In the genomic region with DNA sequence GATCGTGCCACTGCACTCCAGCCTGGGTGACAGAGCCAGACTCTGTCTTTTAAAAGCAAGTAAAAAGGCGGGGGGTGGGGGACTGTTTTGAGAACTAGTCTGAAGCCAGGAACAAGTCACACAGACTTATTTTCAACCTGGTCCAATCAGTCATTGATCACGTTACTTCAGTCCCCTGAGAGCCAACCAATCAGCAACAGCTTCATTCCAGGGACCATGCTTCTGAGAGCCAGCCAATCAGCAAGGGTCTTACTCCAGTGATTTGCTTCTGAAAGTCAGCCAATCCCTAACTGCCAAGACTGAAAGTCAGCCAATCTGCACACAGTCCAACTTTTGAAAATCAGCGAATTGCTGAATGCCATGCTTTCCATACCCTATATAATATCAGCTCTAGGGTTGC, we compare ENCODE assay signal across 9 cellular contexts. TPM values are rescaled to one million over a fixed set of nuclear protein-coding genes. Genes with fewer than 3 reads are reported as not detected.
DNase-seq lines count a peak whose midpoint lies in the region; ATAC-seq, FAIRE-seq and TF ChIP-seq lines count a peak whose summit lies in the region.
"Had no signal": no experiment of that assay in that cellular context is flagged by ENCODE, and none has a peak within 500 bp of the region (broad histone marks: within the 10 kb centered on the region; RNA-seq: fewer than 3 reads in every experiment).

No MANE protein-coding gene starts in this region.

- WGBS in K562 (ENCODE audit: insufficient coverage, low coverage, missing lambda C conversion rate): 61% methylated on average over 4 of the region's 4 CpGs

- in situ Hi-C loops in K562 (cut with MboI): no loop called here

- no peaks in the 10 kb centered on the region for H3K9me1 ChIP-seq in K562 (ENCODE audit: control insufficient read depth, insufficient read depth, low read length)

- BruUV-seq in K562 (replicated peaks; lab: Mats Ljungman, UMichigan): no TSS peak

- TF ChIP-seq CTCF in NB4 (IDR thresholded peaks at IDR 0.05; ENCODE audit: low read depth, low read length) (no peak), K562 (IDR thresholded peaks at IDR 0.05 in 2 of 3, conservative IDR thresholded peaks at IDR 0.05 in 1 of 3; ENCODE audit: insufficient read depth in 2 of 3, low read depth in 1 of 3, low read length in 3 of 3) (no peak)

- FAIRE-seq in K562 (lab: Jason Lieb, UNC): peak; percentile 94

- peaks cover 30% of the 10 kb centered on the region for H3K27me3 Mint-ChIP-seq in activated naive CD4-positive, alpha-beta T cell treated with anti-CD3 and anti-CD28 coated beads, Interleukin-2, amount 10 ng/mL, durations not matched to agents 7 days and 5 days
- H3K27me3 Mint-ChIP-seq in stimulated activated memory B cell treated with anti-CD40 and anti-IgM and Interleukin-4, amounts not matched to agents 10 μg/mL and 1 μg/mL and 100 μg/mL, for 72 hours: no peaks in the 10 kb centered on the region
- peaks cover 3% of the 10 kb centered on the region for H3K27me3 Mint-ChIP-seq in activated CD8-positive, alpha-beta memory T cell treated with anti-CD3 and anti-CD28 coated beads, Interleukin-2, amount 10 ng/mL, durations not matched to agents 7 days and 5 days

- no peak overlapping the region for H3K4me3 ChIP-seq in NB4 (ENCODE audit: low read depth, low read length)
- H3K4me3 ChIP-seq in K562: no peak overlapping the region
- H3K4me3 ChIP-seq: left lung had no signal

- peak; percentile 30 for DNase-seq in activated naive CD4-positive, alpha-beta T cell treated with anti-CD3 and anti-CD28 coated beads, Interleukin-2, amount 10 ng/mL, durations not matched to agents 7 days and 5 days
- no peak for DNase-seq in activated naive CD4-positive, alpha-beta T cell treated with anti-CD3 and anti-CD28 coated beads, Interleukin-2, amount 50 U/mL, for 72 hours (ENCODE audit: low spot score in 2 of 2)
- DNase-seq in NB4 (ENCODE audit: low read depth) (peak; percentile 92), K562 (ENCODE audit: extremely low read depth in 1 of 4, low spot score in 3 of 4) (peak; percentile 71 to 92 (median 79)), NCI-H526 (lab: John Stamatoyannopoulos, UW) (no peak)
- no peak for DNase-seq in activated CD8-positive, alpha-beta memory T cell treated with anti-CD3 and anti-CD28 coated beads, Interleukin-2, amount 10 ng/mL, durations not matched to agents 7 days and 5 days
- DNase-seq: left lung had no signal

- H3K79me2 ChIP-seq in K562 (ENCODE audit: control insufficient read depth, insufficient read depth, low read length): no peaks in the 10 kb centered on the region

- H4K20me1 ChIP-seq in K562 (replicated peaks; ENCODE audit: control insufficient read depth, insufficient read depth, low read length): no peaks in the 10 kb centered on the region

- H3K4me1 Mint-ChIP-seq in activated naive CD4-positive, alpha-beta T cell treated with anti-CD3 and anti-CD28 coated beads, Interleukin-2, amount 10 ng/mL, durations not matched to agents 7 days and 5 days: peaks cover 26% of the 10 kb centered on the region
- peaks cover 14% of the 10 kb centered on the region for H3K4me1 Mint-ChIP-seq in stimulated activated memory B cell treated with anti-CD40 and anti-IgM and Interleukin-4, amounts not matched to agents 10 μg/mL and 1 μg/mL and 100 μg/mL, for 72 hours
- peaks cover 11% of the 10 kb centered on the region for H3K4me1 Mint-ChIP-seq in activated CD8-positive, alpha-beta memory T cell treated with anti-CD3 and anti-CD28 coated beads, Interleukin-2, amount 10 ng/mL, durations not matched to agents 7 days and 5 days

- ATAC-seq in activated naive CD4-positive, alpha-beta T cell treated with anti-CD3 and anti-CD28 coated beads, Interleukin-2, amount 50 U/mL, for 72 hours: no peak
- ATAC-seq in K562: peak; percentile 86
- ATAC-seq in stimulated activated memory B cell treated with anti-CD40 and anti-IgM and Interleukin-4, amounts not matched to agents 10 μg/mL and 1 μg/mL and 100 μg/mL, for 72 hours: no peak
- ATAC-seq in activated CD8-positive, alpha-beta memory T cell treated with anti-CD3 and anti-CD28 coated beads, Interleukin-2, amount 10 ng/mL, durations not matched to agents 7 days and 5 days: no peak
- ATAC-seq in HG02885 (IDR thresholded peaks at IDR 0.05; ENCODE audit: poor library complexity, unreplicated experiment): no peak

- no peaks in the 10 kb centered on the region for H3K36me3 ChIP-seq in K562 (ENCODE audit: control insufficient read depth, insufficient read depth, low read length)
- H3K36me3 ChIP-seq: left lung had no signal

- peaks cover 0 to 38% of the 10 kb centered on the region in 2 experiments; a peak in 3 of 5 replicates for H3K4me1 ChIP-seq in K562 (replicated peaks in 1 of 2; ENCODE audit: control insufficient read depth in 2 of 2, insufficient read depth in 2 of 2, low read length in 2 of 2)

- H3K36me3 Mint-ChIP-seq in activated naive CD4-positive, alpha-beta T cell treated with anti-CD3 and anti-CD28 coated beads, Interleukin-2, amount 10 ng/mL, durations not matched to agents 7 days and 5 days: peaks cover 3% of the 10 kb centered on the region
- no peaks in the 10 kb centered on the region for H3K36me3 Mint-ChIP-seq in activated naive CD4-positive, alpha-beta T cell treated with anti-CD3 and anti-CD28 coated beads, Interleukin-2, amount 50 U/mL, for 72 hours
- H3K36me3 Mint-ChIP-seq in stimulated activated memory B cell treated with anti-CD40 and anti-IgM and Interleukin-4, amounts not matched to agents 10 μg/mL and 1 μg/mL and 100 μg/mL, for 72 hours: no peaks in the 10 kb centered on the region
- H3K36me3 Mint-ChIP-seq in activated CD8-positive, alpha-beta memory T cell treated with anti-CD3 and anti-CD28 coated beads, Interleukin-2, amount 10 ng/mL, durations not matched to agents 7 days and 5 days: peaks cover 5% of the 10 kb centered on the region

- peaks cover 4% of the 10 kb centered on the region; the same call in 1 of the 2 replicates for H3K9me3 ChIP-seq in K562 (replicated peaks; ENCODE audit: control insufficient read depth, insufficient read depth, low read depth, low read length)

- H3K9ac ChIP-seq in K562 (ENCODE audit: insufficient read depth in 1 of 2, low read depth in 2 of 2, low read length in 2 of 2): no peak overlapping the region

- intact Hi-C loops in K562 (cut with micrococcal nuclease): no loop called here

- H3K27ac Mint-ChIP-seq in activated naive CD4-positive, alpha-beta T cell treated with anti-CD3 and anti-CD28 coated beads, Interleukin-2, amount 10 ng/mL, durations not matched to agents 7 days and 5 days: no peak overlapping the region
- no peak overlapping the region for H3K27ac Mint-ChIP-seq in activated naive CD4-positive, alpha-beta T cell treated with anti-CD3 and anti-CD28 coated beads, Interleukin-2, amount 50 U/mL, for 72 hours
- peak overlapping the region; percentile 38 for H3K27ac Mint-ChIP-seq in stimulated activated memory B cell treated with anti-CD40 and anti-IgM and Interleukin-4, amounts not matched to agents 10 μg/mL and 1 μg/mL and 100 μg/mL, for 72 hours
- H3K27ac Mint-ChIP-seq in activated CD8-positive, alpha-beta memory T cell treated with anti-CD3 and anti-CD28 coated beads, Interleukin-2, amount 10 ng/mL, durations not matched to agents 7 days and 5 days: no peak overlapping the region

- no peak overlapping the region for H3K4me2 ChIP-seq in K562 (ENCODE audit: insufficient read depth, low read length)

- TF ChIP-seq EP300 in K562 (IDR thresholded peaks at IDR 0.05; ENCODE audit: low read length): no peak

- CTCF ChIA-PET in activated naive CD4-positive, alpha-beta T cell treated with anti-CD3 and anti-CD28 coated beads, Interleukin-2, amount 10 ng/mL, durations not matched to agents 7 days and 5 days (lab: Charles Lee): no interaction called here
- CTCF ChIA-PET in K562 (lab: Yijun Ruan, JAX; ENCODE audit: low intra/inter-chr PET ratio): no interaction called here
- CTCF ChIA-PET in activated CD8-positive, alpha-beta memory T cell treated with anti-CD3 and anti-CD28 coated beads, Interleukin-2, amount 10 ng/mL, durations not matched to agents 7 days and 5 days (lab: Charles Lee): interaction anchor here (1.2 kb wide), 1 partner anchor 110 kb away, joined by 3 read pairs; no protein-coding TSS in a partner anchor

- peaks cover 7% of the 10 kb centered on the region for H3K9me3 Mint-ChIP-seq in activated naive CD4-positive, alpha-beta T cell treated with anti-CD3 and anti-CD28 coated beads, Interleukin-2, amount 10 ng/mL, durations not matched to agents 7 days and 5 days
- H3K9me3 Mint-ChIP-seq in activated naive CD4-positive, alpha-beta T cell treated with anti-CD3 and anti-CD28 coated beads, Interleukin-2, amount 50 U/mL, for 72 hours: no peaks in the 10 kb centered on the region
- no peaks in the 10 kb centered on the region for H3K9me3 Mint-ChIP-seq in stimulated activated memory B cell treated with anti-CD40 and anti-IgM and Interleukin-4, amounts not matched to agents 10 μg/mL and 1 μg/mL and 100 μg/mL, for 72 hours
- peaks cover 7% of the 10 kb centered on the region for H3K9me3 Mint-ChIP-seq in activated CD8-positive, alpha-beta memory T cell treated with anti-CD3 and anti-CD28 coated beads, Interleukin-2, amount 10 ng/mL, durations not matched to agents 7 days and 5 days (ENCODE audit: low read depth)

- no peak overlapping the region for H3K27ac ChIP-seq in K562 (ENCODE audit: extremely low read depth, low read depth, low read length)

- TF ChIP-seq POLR2A in NB4 (IDR thresholded peaks at IDR 0.05; ENCODE audit: extremely low read depth, insufficient read length) (no peak), K562 (conservative IDR thresholded peaks at IDR 0.05) (no peak)

- H3K27me3 ChIP-seq in K562 (ENCODE audit: control insufficient read depth in 2 of 2, insufficient read depth in 2 of 2, low read length in 2 of 2): no peaks in the 10 kb centered on the region
- H3K27me3 ChIP-seq: left lung had no signal

- peak overlapping the region; percentile 66; the same call in 1 of the 2 replicates for H2AFZ ChIP-seq in K562 (ENCODE audit: low read depth, low read length)

- POLR2A ChIA-PET in K562 (lab: Yijun Ruan, JAX): no interaction called here

- TF ChIP-seq RAD21 in K562 (CRISPR knock-in tag; conservative IDR thresholded peaks at IDR 0.05 in 1 of 2, IDR thresholded peaks at IDR 0.05 in 1 of 2): no peak

- H3K4me3 Mint-ChIP-seq in activated naive CD4-positive, alpha-beta T cell treated with anti-CD3 and anti-CD28 coated beads, Interleukin-2, amount 10 ng/mL, durations not matched to agents 7 days and 5 days: no peak overlapping the region
- no peak overlapping the region for H3K4me3 Mint-ChIP-seq in stimulated activated memory B cell treated with anti-CD40 and anti-IgM and Interleukin-4, amounts not matched to agents 10 μg/mL and 1 μg/mL and 100 μg/mL, for 72 hours
- H3K4me3 Mint-ChIP-seq in activated CD8-positive, alpha-beta memory T cell treated with anti-CD3 and anti-CD28 coated beads, Interleukin-2, amount 10 ng/mL, durations not matched to agents 7 days and 5 days: no peak overlapping the region

RNA-seq across cellular contexts. Expression of gene C15orf39, which starts 48.6 kb away (rescaled TPM):
- 10 to 100 TPM; 17.5 to 22.8 TPM for total RNA-seq in activated naive CD4-positive, alpha-beta T cell treated with anti-CD3 and anti-CD28 coated beads, Interleukin-2, amount 50 U/mL, for 72 hours
- total RNA-seq in K562 (2011; cell fraction: chromatin; rRNA removed; ENCODE audit: low replicate concordance): 16.6 and 54.7 TPM in 2 replicates
- 33.4 and 38.0 TPM in 2 replicates for total RNA-seq in K562 (2011; cell fraction: nucleolus; rRNA removed)
- total RNA-seq in K562 (2011; cell fraction: nucleoplasm; rRNA removed): 26.0 and 26.7 TPM in 2 replicates
- total RNA-seq in K562 (2014; rRNA removed) (8.7 and 14.4 TPM in 2 replicates), K562 (2014; rRNA removed; fragmentation: Illumina TruSeq; extraction: Trizol) (1.6 and 2.6 TPM in 2 replicates), K562 (2015; rRNA removed; fragmentation: Illumina TruSeq; extraction: Trizol) (4.4 and 5.2 TPM in 2 replicates), K562 (2021) (29.8 and 34.1 TPM in 2 replicates)
- polyA plus RNA-seq in K562 (2011; rRNA removed) (1.9 and 6.4 TPM in 2 replicates), K562 (2014; fragmentation: Illumina TruSeq; extraction: Trizol) (11.3 and 17.1 TPM in 2 replicates), K562 (2014; fragmentation: Nextera tagmentation; extraction: Ambion mirVana) (under 1 TPM; 0.31 to 0.60 TPM), K562 (2014; rRNA removed) (7.4 and 7.9 TPM in 2 replicates)
- polyA plus RNA-seq in K562 (2011; cell fraction: cytosol; rRNA removed): 3.3 and 7.1 TPM in 2 replicates
- polyA plus RNA-seq in K562 (2011; cell fraction: nucleus; rRNA removed): 11.3 and 15.1 TPM in 2 replicates
- polyA plus RNA-seq in K562 (2012): 14.2 and 26.5 TPM in 2 replicates
- polyA minus RNA-seq in K562 (2011; rRNA and poly(A)+ RNA removed): 4.8 and 5.4 TPM in 2 replicates
- 15.2 and 22.0 TPM in 2 replicates for polyA minus RNA-seq in K562 (2011; cell fraction: cytosol; rRNA and poly(A)+ RNA removed)
- 15.1 and 18.7 TPM in 2 replicates for polyA minus RNA-seq in K562 (2011; cell fraction: nucleus; rRNA and poly(A)+ RNA removed)
- total RNA-seq in activated CD8-positive, alpha-beta memory T cell treated with anti-CD3 and anti-CD28 coated beads, Interleukin-2, amount 10 ng/mL, durations not matched to agents 7 days and 5 days: 10 to 100 TPM; 62.8 to 63.0 TPM

Comparison
In these comparisons a context has a peak if more than half of its experiments do, and no peak if none do; other contexts are left out.
1. DNase-seq: peak in activated naive CD4-positive, alpha-beta T cell treated with anti-CD3 and anti-CD28 coated beads, Interleukin-2, amount 10 ng/mL, durations not matched to agents 7 days and 5 days (single experiment), NB4 (single experiment) and K562 (4 of 4); none in activated naive CD4-positive, alpha-beta T cell treated with anti-CD3 and anti-CD28 coated beads, Interleukin-2, amount 50 U/mL, for 72 hours (0 of 2), activated CD8-positive, alpha-beta memory T cell treated with anti-CD3 and anti-CD28 coated beads, Interleukin-2, amount 10 ng/mL, durations not matched to agents 7 days and 5 days (single experiment) and NCI-H526 (0 of 2).